ENCODE assay signal across 11 cellular contexts in genomic region chr20:46037036-46037435, GRCh38. TPM values are rescaled to one million over a fixed set of nuclear protein-coding genes. Genes with fewer than 3 reads are reported as not detected.
"Had no signal": no experiment of that assay in that cellular context is flagged by ENCODE, and none has a peak within 500 bp of the region (broad histone marks: within the 10 kb centered on the region; RNA-seq: fewer than 3 reads in every experiment).

No MANE protein-coding gene starts in this region.

- H3K9me3 ChIP-seq: HAP-1 had no signal

- H3K36me3 ChIP-seq: HAP-1 had no signal

- H3K4me1 ChIP-seq: HAP-1 had no signal

- H2AFZ ChIP-seq: GM23338 had no signal

- DNase-seq: H7, HFFc6, IMR-90, KG1 had no signal

- H3K4me3 ChIP-seq: GM23338, HAP-1, K562 had no signal

- FAIRE-seq: HTR-8/SVneo, K562 had no signal

- ATAC-seq: HCT116, K562 had no signal

RNA-seq across cellular contexts. Expression of gene SLC12A5, which starts 8.0 kb away (rescaled TPM):
- total RNA-seq: HT-29, IMR-90 had no signal

RNA-seq across cellular contexts. Expression of gene MMP9, which starts 28.3 kb away (rescaled TPM):
- total RNA-seq: H4, HFFc6, HT-29, K562 had no signal
